ENCODE assay signal across 8 cellular contexts in genomic region chr1:192477630-192478029, GRCh38.
DNase-seq lines count a peak whose midpoint lies in the region; ATAC-seq and TF ChIP-seq lines count a peak whose summit lies in the region.

No MANE protein-coding gene starts in this region.

- in situ Hi-C loops in SK-MEL-5 (cut with HindIII; ENCODE audit: low pct_unique_long_range_greater_than_20kb, low sequenced_read_pairs) = no loop called here

- H3K9me3 ChIP-seq in sigmoid colon = no peaks in the 10 kb centered on the region

- DNase-seq in COR-L47 (lab: John Stamatoyannopoulos, UW) (peak; percentile 41), SK-MEL-5 (ENCODE audit: low read depth, low spot score) (peak; percentile 63), fibroblast of the aortic adventitia (ENCODE audit: low read depth) (peak; percentile 80), sigmoid colon (no peak), ureter (ENCODE audit: low spot score) (no peak)

- H3K4me3 ChIP-seq in fibroblast of the aortic adventitia (ENCODE audit: low read depth, low read length) = no peak overlapping the region
- H3K4me3 ChIP-seq in sigmoid colon = no peak overlapping the region

- TF ChIP-seq POLR2A in sigmoid colon (IDR thresholded peaks at IDR 0.05) = no peak

- WGBS in sigmoid colon, 2 donors = 3 to 7% methylated on average over 2 of the region's 2 CpGs

- H3K4me1 ChIP-seq in sigmoid colon = peaks cover 0 to 38% (median 21%) of the 10 kb centered on the region in 4 donors

- intact Hi-C loops in sigmoid colon (cut with DNase I) = loop anchor here (1.0 to 10.0 kb wide), 6 partner anchors 103 to 927 kb away; partner anchors contain the start of genes CDC73 and RGS2

- H3K27me3 ChIP-seq in sigmoid colon = no peaks in the 10 kb centered on the region

- peak; percentile 59 for ATAC-seq in GM19043 (IDR thresholded peaks at IDR 0.05; ENCODE audit: low read depth, unreplicated experiment)
- ATAC-seq in HG03575 (IDR thresholded peaks at IDR 0.05; ENCODE audit: extremely low read depth, insufficient number of reproducible peaks, low FRiP score, unreplicated experiment) = peak; percentile 67
- no peak for ATAC-seq in HG03025 (IDR thresholded peaks at IDR 0.05; ENCODE audit: low FRiP score, unreplicated experiment)

- peak; percentile 48 for TF ChIP-seq CTCF in fibroblast of the aortic adventitia (IDR thresholded peaks at IDR 0.05; ENCODE audit: insufficient read depth, low read length)
- TF ChIP-seq CTCF in sigmoid colon (IDR thresholded peaks at IDR 0.05) = peak; percentile 37 to 53 (median 52)

- H3K36me3 ChIP-seq in sigmoid colon = no peaks in the 10 kb centered on the region

- TF ChIP-seq EP300 in sigmoid colon (IDR thresholded peaks at IDR 0.05) = no peak

- peak overlapping the region in 3 of 4 donors; percentile 57 to 67 (median 62) for H3K27ac ChIP-seq in sigmoid colon

Comparison
In these comparisons a context has a peak if more than half of its experiments do, and no peak if none do; other contexts are left out.
1. DNase-seq: peak in COR-L47 (single experiment), SK-MEL-5 (single experiment) and fibroblast of the aortic adventitia (single experiment); none in sigmoid colon (single experiment) and ureter (single experiment).